25 cellular contexts compared by ENCODE assay signal in the genomic region with DNA sequence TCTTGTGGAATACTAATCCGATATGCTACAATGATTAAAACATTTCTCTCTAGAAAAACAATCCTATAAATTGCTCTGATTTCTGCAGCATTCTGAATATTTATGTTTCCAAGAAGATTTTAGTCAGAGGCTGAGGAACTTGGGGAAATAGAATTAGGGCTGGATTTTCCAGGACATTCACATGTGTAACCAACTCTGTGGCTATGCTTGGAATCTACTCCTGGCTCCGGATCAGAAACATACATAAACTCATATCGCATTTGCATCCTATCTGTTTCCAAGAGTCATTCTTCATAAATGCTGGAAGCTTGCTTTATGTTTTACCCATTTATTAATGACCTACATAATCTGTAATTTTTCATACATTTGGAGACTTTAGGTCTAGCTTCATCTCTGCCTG.
DNase-seq lines count a peak whose midpoint lies in the region; ATAC-seq, FAIRE-seq and TF ChIP-seq lines count a peak whose summit lies in the region.
"Had no signal": no experiment of that assay in that cellular context is flagged by ENCODE, and none has a peak within 500 bp of the region (broad histone marks: within the 10 kb centered on the region; RNA-seq: fewer than 3 reads in every experiment).

No MANE protein-coding gene starts in this region.

- H3K4me1 Mint-ChIP-seq in chondrocyte (ENCODE audit: low read depth): peaks cover 25% of the 10 kb centered on the region
- H3K4me1 Mint-ChIP-seq in activated T-helper 2 cell treated with anti-CD3 and anti-CD28 coated beads, Interferon-gamma antibody, Interleukin-2, Interleukin-4, amounts not matched to agents 10 μg/mL and 5 μg/mL and 100 μg/mL, durations not matched to agents 14 hours and 24 hours and 36 hours (ENCODE audit: low read depth): no peaks in the 10 kb centered on the region
- H3K4me1 Mint-ChIP-seq: B cell had no signal

- TF ChIP-seq POLR2A in GM12891 (IDR thresholded peaks at IDR 0.05; ENCODE audit: low read depth, low read length): no peak

- intact Hi-C loops in activated T-helper 2 cell treated with anti-CD3 and anti-CD28 coated beads, Interferon-gamma antibody, Interleukin-2, Interleukin-4, amounts not matched to agents 10 μg/mL and 5 μg/mL and 100 μg/mL, durations not matched to agents 14 hours and 24 hours and 36 hours (cut with micrococcal nuclease): no loop called here

- ATAC-seq in SK-N-SH treated with all-trans-retinoic acid at 6 μM for 48 hours: peak; percentile 90
- ATAC-seq: GM12878, GM23338, K562, Right ventricle myocardium inferior had no signal

- H3K36me3 Mint-ChIP-seq in chondrocyte (ENCODE audit: low read depth): no peaks in the 10 kb centered on the region
- H3K36me3 Mint-ChIP-seq in activated T-helper 2 cell treated with anti-CD3 and anti-CD28 coated beads, Interferon-gamma antibody, Interleukin-2, Interleukin-4, amounts not matched to agents 10 μg/mL and 5 μg/mL and 100 μg/mL, durations not matched to agents 14 hours and 24 hours and 36 hours (ENCODE audit: low read depth): no peaks in the 10 kb centered on the region

- no peak for FAIRE-seq in GM12891 (lab: Jason Lieb, UNC)
- FAIRE-seq: GM12878, GM18507, K562, RCC 7860 had no signal

- H3K27ac Mint-ChIP-seq in chondrocyte (ENCODE audit: unreplicated experiment): peak overlapping the region; percentile 74
- no peak overlapping the region for H3K27ac Mint-ChIP-seq in activated T-helper 2 cell treated with anti-CD3 and anti-CD28 coated beads, Interferon-gamma antibody, Interleukin-2, Interleukin-4, amounts not matched to agents 10 μg/mL and 5 μg/mL and 100 μg/mL, durations not matched to agents 14 hours and 24 hours and 36 hours
- H3K27ac Mint-ChIP-seq: B cell, GM23338 had no signal

- DNase-seq in Daoy (ENCODE audit: low read depth) (peak; percentile 12), chondrocyte (ENCODE audit: low spot score) (no peak), iris pigment epithelial cell (ENCODE audit: low read depth) (peak; percentile 44), GM12891 (ENCODE audit: insufficient read length, low spot score) (no peak), NCI-H2227 treated with DMSO at 0.1 percent for 48 hours (lab: John Stamatoyannopoulos, UW) (no peak), HUDEP-2 (lab: John Stamatoyannopoulos, UW; ENCODE audit: unreplicated experiment in 76 of 76) (no peak)
- no peak for DNase-seq in activated T-helper 2 cell treated with anti-CD3 and anti-CD28 coated beads, Interferon-gamma antibody, Interleukin-2, Interleukin-4, amounts not matched to agents 10 μg/mL and 5 μg/mL and 100 μg/mL, durations not matched to agents 14 hours and 24 hours and 36 hours (ENCODE audit: low spot score)
- DNase-seq: 8988T, COR-L47, DMS 273 treated with DMSO at 0.1 percent for 48 hours, DND-41, GF-D8, HCEC 1CT, NCI-H1105, NCI-H2081, NCI-H510A, NCI-H748 treated with DMSO at 0.1 percent for 48 hours had no signal

- no peak for TF ChIP-seq CTCF in chondrocyte (IDR thresholded peaks at IDR 0.05)

- no peaks in the 10 kb centered on the region for H3K9me3 Mint-ChIP-seq in chondrocyte (ENCODE audit: low read depth)
- H3K9me3 Mint-ChIP-seq in activated T-helper 2 cell treated with anti-CD3 and anti-CD28 coated beads, Interferon-gamma antibody, Interleukin-2, Interleukin-4, amounts not matched to agents 10 μg/mL and 5 μg/mL and 100 μg/mL, durations not matched to agents 14 hours and 24 hours and 36 hours: no peaks in the 10 kb centered on the region
- H3K9me3 Mint-ChIP-seq: GM23338 had no signal

- no peaks in the 10 kb centered on the region for H3K27me3 Mint-ChIP-seq in chondrocyte (ENCODE audit: low read depth)
- H3K27me3 Mint-ChIP-seq in activated T-helper 2 cell treated with anti-CD3 and anti-CD28 coated beads, Interferon-gamma antibody, Interleukin-2, Interleukin-4, amounts not matched to agents 10 μg/mL and 5 μg/mL and 100 μg/mL, durations not matched to agents 14 hours and 24 hours and 36 hours (ENCODE audit: low read depth): no peaks in the 10 kb centered on the region

- no peak overlapping the region for H3K4me3 Mint-ChIP-seq in chondrocyte (ENCODE audit: unreplicated experiment)
- no peak overlapping the region for H3K4me3 Mint-ChIP-seq in activated T-helper 2 cell treated with anti-CD3 and anti-CD28 coated beads, Interferon-gamma antibody, Interleukin-2, Interleukin-4, amounts not matched to agents 10 μg/mL and 5 μg/mL and 100 μg/mL, durations not matched to agents 14 hours and 24 hours and 36 hours (ENCODE audit: low read depth)
- H3K4me3 Mint-ChIP-seq: B cell, GM23338 had no signal

TF ChIP-seq in SK-N-SH treated with all-trans-retinoic acid at 6 μM for 48 hours, 23 proteins besides CTCF, POLR2A, EP300 and RAD21 (continues in another document):
- TF ChIP-seq CSDC2 (CRISPR knock-in tag; IDR thresholded peaks at IDR 0.05): no peak
- TF ChIP-seq BACH2 (CRISPR knock-in tag; IDR thresholded peaks at IDR 0.05; ENCODE audit: borderline replicate concordance): no peak
- TF ChIP-seq, protein P1, sequence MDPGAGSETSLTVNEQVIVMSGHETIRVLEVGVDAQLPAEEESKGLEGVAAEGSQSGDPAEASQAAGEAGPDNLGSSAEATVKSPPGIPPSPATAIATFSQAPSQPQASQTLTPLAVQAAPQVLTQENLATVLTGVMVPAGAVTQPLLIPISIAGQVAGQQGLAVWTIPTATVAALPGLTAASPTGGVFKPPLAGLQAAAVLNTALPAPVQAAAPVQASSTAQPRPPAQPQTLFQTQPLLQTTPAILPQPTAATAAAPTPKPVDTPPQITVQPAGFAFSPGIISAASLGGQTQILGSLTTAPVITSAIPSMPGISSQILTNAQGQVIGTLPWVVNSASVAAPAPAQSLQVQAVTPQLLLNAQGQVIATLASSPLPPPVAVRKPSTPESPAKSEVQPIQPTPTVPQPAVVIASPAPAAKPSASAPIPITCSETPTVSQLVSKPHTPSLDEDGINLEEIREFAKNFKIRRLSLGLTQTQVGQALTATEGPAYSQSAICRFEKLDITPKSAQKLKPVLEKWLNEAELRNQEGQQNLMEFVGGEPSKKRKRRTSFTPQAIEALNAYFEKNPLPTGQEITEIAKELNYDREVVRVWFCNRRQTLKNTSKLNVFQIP (CRISPR knock-in tag; IDR thresholded peaks at IDR 0.05; ENCODE audit: borderline replicate concordance, low read depth): no peak
- TF ChIP-seq, protein P2, sequence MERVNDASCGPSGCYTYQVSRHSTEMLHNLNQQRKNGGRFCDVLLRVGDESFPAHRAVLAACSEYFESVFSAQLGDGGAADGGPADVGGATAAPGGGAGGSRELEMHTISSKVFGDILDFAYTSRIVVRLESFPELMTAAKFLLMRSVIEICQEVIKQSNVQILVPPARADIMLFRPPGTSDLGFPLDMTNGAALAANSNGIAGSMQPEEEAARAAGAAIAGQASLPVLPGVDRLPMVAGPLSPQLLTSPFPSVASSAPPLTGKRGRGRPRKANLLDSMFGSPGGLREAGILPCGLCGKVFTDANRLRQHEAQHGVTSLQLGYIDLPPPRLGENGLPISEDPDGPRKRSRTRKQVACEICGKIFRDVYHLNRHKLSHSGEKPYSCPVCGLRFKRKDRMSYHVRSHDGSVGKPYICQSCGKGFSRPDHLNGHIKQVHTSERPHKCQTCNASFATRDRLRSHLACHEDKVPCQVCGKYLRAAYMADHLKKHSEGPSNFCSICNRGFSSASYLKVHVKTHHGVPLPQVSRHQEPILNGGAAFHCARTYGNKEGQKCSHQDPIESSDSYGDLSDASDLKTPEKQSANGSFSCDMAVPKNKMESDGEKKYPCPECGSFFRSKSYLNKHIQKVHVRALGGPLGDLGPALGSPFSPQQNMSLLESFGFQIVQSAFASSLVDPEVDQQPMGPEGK (CRISPR knock-in tag; IDR thresholded peaks at IDR 0.05; ENCODE audit: borderline replicate concordance): no peak
- no peak for TF ChIP-seq PPARA (CRISPR knock-in tag; IDR thresholded peaks at IDR 0.05; ENCODE audit: borderline replicate concordance)
- TF ChIP-seq ZNF8 (CRISPR knock-in tag; IDR thresholded peaks at IDR 0.05): no peak
- TF ChIP-seq ZNF70 (CRISPR knock-in tag; IDR thresholded peaks at IDR 0.05): no peak

TF ChIP-seq in GM12891, 5 proteins besides CTCF, POLR2A, EP300 and RAD21:
- no peak for TF ChIP-seq PAX5 (IDR thresholded peaks at IDR 0.05; ENCODE audit: insufficient read depth, low read length, severe bottlenecking)
- no peak for TF ChIP-seq POU2F2 (IDR thresholded peaks at IDR 0.05; ENCODE audit: low read depth, low read length)
- no peak for TF ChIP-seq POLR2AphosphoS5 (IDR thresholded peaks at IDR 0.05; ENCODE audit: low read depth, low read length)
- no peak for TF ChIP-seq TAF1 (IDR thresholded peaks at IDR 0.05; ENCODE audit: low read depth, low read length)
- TF ChIP-seq SPI1 (IDR thresholded peaks at IDR 0.05; ENCODE audit: low read depth, low read length): no peak
TF ChIP-seq in GM12891: peak in this region for 0.

Comparison
In these comparisons a context has a peak if more than half of its experiments do, and no peak if none do; other contexts are left out.
1. DNase-seq: peak in Daoy (single experiment) and iris pigment epithelial cell (single experiment); none in chondrocyte (single experiment), activated T-helper 2 cell treated with anti-CD3 and anti-CD28 coated beads, Interferon-gamma antibody, Interleukin-2, Interleukin-4, amounts not matched to agents 10 μg/mL and 5 μg/mL and 100 μg/mL, durations not matched to agents 14 hours and 24 hours and 36 hours (single experiment), GM12891 (single experiment), NCI-H2227 treated with DMSO at 0.1 percent for 48 hours (single experiment) and HUDEP-2 (0 of 76).